1 cellular context compared by ENCODE assay signal in the genomic region with DNA sequence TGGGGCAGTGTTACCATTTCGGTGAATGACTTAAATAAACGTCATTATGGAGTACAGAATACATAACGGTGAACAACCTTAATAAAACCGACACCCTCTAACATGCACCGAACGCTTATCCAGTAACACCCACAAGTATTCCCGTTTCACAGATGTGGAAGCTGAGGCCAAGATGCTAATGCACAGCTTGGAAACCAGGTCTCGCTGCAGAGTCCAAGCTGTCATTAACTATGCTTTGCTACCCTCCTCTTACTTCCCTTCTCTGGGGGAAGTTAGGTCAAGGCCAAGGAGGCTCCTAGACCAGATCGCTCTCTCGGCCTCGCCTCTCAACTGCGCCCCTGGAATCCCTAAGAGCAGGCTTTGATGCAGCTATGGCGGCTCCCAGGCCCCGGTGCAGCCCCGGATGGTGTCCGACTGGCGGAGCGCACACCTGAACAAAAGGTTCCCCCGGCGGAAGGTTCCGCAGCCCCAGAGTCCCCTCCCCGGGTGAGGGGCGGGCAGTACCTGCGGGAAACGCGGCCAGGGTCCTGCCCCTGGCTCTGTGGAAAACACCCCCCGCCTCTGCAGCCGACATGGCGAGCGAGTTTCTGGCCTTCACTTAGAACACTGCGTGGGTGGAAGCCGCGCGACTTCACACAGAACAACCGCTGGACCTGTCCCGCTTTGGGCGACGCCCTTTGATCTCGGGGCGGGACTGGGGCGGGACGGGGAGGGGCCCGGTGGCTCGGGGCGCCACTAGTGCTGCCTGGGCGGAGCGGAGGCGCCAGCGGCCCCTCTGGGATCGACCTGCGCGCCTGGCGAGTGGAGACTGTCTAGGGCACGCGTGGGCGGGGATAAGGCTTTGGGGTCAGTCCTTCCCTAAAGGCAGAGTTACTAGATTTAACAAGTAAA.
TF ChIP-seq lines count a peak whose summit lies in the region.

A gene with protein sequence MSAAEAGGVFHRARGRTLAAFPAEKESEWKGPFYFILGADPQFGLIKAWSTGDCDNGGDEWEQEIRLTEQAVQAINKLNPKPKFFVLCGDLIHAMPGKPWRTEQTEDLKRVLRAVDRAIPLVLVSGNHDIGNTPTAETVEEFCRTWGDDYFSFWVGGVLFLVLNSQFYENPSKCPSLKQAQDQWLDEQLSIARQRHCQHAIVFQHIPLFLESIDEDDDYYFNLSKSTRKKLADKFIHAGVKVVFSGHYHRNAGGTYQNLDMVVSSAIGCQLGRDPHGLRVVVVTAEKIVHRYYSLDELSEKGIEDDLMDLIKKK (minus strand): TSS at position 685 of the 891 bp plus-strand sequence. CDS start 111 bp downstream, at position 574.

TF ChIP-seq in K562, 482 proteins besides CTCF, POLR2A, EP300 and RAD21 (continued from another document and continues in another):
- TF ChIP-seq RBM15 (IDR thresholded peaks at IDR 0.05; ENCODE audit: insufficient read depth, low read length) (no peak), ZNF717 (CRISPR knock-in tag; IDR thresholded peaks at IDR 0.05) (no peak), GABPA (tag; conservative IDR thresholded peaks at IDR 0.05; ENCODE audit: low read depth) (peak; percentile 94), ZNF785 (CRISPR knock-in tag; IDR thresholded peaks at IDR 0.05) (no peak), FOXJ3 (CRISPR knock-in tag; IDR thresholded peaks at IDR 0.05) (no peak), ZNF23 (CRISPR knock-in tag; IDR thresholded peaks at IDR 0.05) (no peak), TCF7 (IDR thresholded peaks at IDR 0.05; ENCODE audit: borderline replicate concordance) (peak; percentile 36), ZNF124 (CRISPR knock-in tag; IDR thresholded peaks at IDR 0.05) (0 out of 2 replicates have a peak, but pooled peaks have one; percentile 56), CSDE1 (IDR thresholded peaks at IDR 0.05) (peak in 1 of 2 experiments; percentile 32; a peak in 1 of 4 replicates), MTA3 (IDR thresholded peaks at IDR 0.05; ENCODE audit: borderline replicate concordance) (peak; percentile 88), MYNN (IDR thresholded peaks at IDR 0.05) (peak; percentile 11; the same call in 1 of the 2 replicates), MYNN (CRISPR knock-in tag; IDR thresholded peaks at IDR 0.05) (no peak), SRSF7 (optimal IDR thresholded peaks at IDR 0.05; ENCODE audit: low read depth, low read length) (no peak), BCOR (IDR thresholded peaks at IDR 0.05) (peak; percentile 100), NR2C2 (CRISPR knock-in tag; IDR thresholded peaks at IDR 0.05) (peak; percentile 79), NR2C2 (tag; IDR thresholded peaks at IDR 0.05) (peak; percentile 97), FOXK2 (conservative IDR thresholded peaks at IDR 0.05 in 1 of 2, IDR thresholded peaks at IDR 0.05 in 1 of 2; ENCODE audit: low read depth in 2 of 2) (peak; percentile 64; a peak in 3 of 4 replicates), HNRNPL (IDR thresholded peaks at IDR 0.05; ENCODE audit: low read depth, low read length) (no peak), CBX3 (IDR thresholded peaks at IDR 0.05; ENCODE audit: borderline replicate concordance in 1 of 2, low read length in 2 of 2) (peak in 1 of 2 experiments; percentile 60; a peak in 1 of 3 replicates), PHB2 (IDR thresholded peaks at IDR 0.05; ENCODE audit: low read depth) (no peak), ZNF780A (CRISPR knock-in tag; IDR thresholded peaks at IDR 0.05) (no peak), TSC22D4 (tag; IDR thresholded peaks at IDR 0.05) (no peak), GABPB2 (CRISPR knock-in tag; conservative IDR thresholded peaks at IDR 0.05) (no peak), RBM17 (IDR thresholded peaks at IDR 0.05; ENCODE audit: borderline replicate concordance, low read depth, low read length) (no peak)
- TF ChIP-seq, protein P1, sequence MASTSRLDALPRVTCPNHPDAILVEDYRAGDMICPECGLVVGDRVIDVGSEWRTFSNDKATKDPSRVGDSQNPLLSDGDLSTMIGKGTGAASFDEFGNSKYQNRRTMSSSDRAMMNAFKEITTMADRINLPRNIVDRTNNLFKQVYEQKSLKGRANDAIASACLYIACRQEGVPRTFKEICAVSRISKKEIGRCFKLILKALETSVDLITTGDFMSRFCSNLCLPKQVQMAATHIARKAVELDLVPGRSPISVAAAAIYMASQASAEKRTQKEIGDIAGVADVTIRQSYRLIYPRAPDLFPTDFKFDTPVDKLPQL (IDR thresholded peaks at IDR 0.05; ENCODE audit: extremely low read depth, insufficient read length), result no peak
- TF ChIP-seq, protein P2, sequence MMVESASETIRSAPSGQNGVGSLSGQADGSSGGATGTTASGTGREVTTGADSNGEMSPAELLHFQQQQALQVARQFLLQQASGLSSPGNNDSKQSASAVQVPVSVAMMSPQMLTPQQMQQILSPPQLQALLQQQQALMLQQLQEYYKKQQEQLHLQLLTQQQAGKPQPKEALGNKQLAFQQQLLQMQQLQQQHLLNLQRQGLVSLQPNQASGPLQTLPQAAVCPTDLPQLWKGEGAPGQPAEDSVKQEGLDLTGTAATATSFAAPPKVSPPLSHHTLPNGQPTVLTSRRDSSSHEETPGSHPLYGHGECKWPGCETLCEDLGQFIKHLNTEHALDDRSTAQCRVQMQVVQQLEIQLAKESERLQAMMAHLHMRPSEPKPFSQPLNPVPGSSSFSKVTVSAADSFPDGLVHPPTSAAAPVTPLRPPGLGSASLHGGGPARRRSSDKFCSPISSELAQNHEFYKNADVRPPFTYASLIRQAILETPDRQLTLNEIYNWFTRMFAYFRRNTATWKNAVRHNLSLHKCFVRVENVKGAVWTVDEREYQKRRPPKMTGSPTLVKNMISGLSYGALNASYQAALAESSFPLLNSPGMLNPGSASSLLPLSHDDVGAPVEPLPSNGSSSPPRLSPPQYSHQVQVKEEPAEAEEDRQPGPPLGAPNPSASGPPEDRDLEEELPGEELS (CRISPR knock-in tag; IDR thresholded peaks at IDR 0.05; ENCODE audit: borderline replicate concordance), result no peak
- TF ChIP-seq, protein P3, sequence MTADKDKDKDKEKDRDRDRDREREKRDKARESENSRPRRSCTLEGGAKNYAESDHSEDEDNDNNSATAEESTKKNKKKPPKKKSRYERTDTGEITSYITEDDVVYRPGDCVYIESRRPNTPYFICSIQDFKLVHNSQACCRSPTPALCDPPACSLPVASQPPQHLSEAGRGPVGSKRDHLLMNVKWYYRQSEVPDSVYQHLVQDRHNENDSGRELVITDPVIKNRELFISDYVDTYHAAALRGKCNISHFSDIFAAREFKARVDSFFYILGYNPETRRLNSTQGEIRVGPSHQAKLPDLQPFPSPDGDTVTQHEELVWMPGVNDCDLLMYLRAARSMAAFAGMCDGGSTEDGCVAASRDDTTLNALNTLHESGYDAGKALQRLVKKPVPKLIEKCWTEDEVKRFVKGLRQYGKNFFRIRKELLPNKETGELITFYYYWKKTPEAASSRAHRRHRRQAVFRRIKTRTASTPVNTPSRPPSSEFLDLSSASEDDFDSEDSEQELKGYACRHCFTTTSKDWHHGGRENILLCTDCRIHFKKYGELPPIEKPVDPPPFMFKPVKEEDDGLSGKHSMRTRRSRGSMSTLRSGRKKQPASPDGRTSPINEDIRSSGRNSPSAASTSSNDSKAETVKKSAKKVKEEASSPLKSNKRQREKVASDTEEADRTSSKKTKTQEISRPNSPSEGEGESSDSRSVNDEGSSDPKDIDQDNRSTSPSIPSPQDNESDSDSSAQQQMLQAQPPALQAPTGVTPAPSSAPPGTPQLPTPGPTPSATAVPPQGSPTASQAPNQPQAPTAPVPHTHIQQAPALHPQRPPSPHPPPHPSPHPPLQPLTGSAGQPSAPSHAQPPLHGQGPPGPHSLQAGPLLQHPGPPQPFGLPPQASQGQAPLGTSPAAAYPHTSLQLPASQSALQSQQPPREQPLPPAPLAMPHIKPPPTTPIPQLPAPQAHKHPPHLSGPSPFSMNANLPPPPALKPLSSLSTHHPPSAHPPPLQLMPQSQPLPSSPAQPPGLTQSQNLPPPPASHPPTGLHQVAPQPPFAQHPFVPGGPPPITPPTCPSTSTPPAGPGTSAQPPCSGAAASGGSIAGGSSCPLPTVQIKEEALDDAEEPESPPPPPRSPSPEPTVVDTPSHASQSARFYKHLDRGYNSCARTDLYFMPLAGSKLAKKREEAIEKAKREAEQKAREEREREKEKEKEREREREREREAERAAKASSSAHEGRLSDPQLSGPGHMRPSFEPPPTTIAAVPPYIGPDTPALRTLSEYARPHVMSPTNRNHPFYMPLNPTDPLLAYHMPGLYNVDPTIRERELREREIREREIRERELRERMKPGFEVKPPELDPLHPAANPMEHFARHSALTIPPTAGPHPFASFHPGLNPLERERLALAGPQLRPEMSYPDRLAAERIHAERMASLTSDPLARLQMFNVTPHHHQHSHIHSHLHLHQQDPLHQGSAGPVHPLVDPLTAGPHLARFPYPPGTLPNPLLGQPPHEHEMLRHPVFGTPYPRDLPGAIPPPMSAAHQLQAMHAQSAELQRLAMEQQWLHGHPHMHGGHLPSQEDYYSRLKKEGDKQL (CRISPR knock-in tag; IDR thresholded peaks at IDR 0.05; ENCODE audit: borderline replicate concordance), result no peak
- TF ChIP-seq, protein P4, sequence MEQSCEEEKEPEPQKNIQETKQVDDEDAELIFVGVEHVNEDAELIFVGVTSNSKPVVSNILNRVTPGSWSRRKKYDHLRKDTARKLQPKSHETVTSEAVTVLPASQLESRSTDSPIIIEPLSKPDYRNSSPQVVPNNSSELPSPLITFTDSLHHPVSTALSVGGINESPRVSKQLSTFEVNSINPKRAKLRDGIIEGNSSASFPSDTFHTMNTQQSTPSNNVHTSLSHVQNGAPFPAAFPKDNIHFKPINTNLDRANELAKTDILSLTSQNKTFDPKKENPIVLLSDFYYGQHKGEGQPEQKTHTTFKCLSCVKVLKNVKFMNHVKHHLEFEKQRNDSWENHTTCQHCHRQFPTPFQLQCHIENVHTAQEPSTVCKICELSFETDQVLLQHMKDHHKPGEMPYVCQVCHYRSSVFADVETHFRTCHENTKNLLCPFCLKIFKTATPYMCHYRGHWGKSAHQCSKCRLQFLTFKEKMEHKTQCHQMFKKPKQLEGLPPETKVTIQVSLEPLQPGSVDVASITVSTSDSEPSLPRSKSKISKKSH (CRISPR knock-in tag; IDR thresholded peaks at IDR 0.05), result no peak
- TF ChIP-seq, protein P5, sequence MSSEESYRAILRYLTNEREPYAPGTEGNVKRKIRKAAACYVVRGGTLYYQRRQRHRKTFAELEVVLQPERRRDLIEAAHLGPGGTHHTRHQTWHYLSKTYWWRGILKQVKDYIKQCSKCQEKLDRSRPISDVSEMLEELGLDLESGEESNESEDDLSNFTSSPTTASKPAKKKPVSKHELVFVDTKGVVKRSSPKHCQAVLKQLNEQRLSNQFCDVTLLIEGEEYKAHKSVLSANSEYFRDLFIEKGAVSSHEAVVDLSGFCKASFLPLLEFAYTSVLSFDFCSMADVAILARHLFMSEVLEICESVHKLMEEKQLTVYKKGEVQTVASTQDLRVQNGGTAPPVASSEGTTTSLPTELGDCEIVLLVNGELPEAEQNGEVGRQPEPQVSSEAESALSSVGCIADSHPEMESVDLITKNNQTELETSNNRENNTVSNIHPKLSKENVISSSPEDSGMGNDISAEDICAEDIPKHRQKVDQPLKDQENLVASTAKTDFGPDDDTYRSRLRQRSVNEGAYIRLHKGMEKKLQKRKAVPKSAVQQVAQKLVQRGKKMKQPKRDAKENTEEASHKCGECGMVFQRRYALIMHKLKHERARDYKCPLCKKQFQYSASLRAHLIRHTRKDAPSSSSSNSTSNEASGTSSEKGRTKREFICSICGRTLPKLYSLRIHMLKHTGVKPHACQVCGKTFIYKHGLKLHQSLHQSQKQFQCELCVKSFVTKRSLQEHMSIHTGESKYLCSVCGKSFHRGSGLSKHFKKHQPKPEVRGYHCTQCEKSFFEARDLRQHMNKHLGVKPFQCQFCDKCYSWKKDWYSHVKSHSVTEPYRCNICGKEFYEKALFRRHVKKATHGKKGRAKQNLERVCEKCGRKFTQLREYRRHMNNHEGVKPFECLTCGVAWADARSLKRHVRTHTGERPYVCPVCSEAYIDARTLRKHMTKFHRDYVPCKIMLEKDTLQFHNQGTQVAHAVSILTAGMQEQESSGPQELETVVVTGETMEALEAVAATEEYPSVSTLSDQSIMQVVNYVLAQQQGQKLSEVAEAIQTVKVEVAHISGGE (CRISPR knock-in tag; IDR thresholded peaks at IDR 0.05), result peak; percentile 97 to 100 (median 100)
- TF ChIP-seq, protein P6, sequence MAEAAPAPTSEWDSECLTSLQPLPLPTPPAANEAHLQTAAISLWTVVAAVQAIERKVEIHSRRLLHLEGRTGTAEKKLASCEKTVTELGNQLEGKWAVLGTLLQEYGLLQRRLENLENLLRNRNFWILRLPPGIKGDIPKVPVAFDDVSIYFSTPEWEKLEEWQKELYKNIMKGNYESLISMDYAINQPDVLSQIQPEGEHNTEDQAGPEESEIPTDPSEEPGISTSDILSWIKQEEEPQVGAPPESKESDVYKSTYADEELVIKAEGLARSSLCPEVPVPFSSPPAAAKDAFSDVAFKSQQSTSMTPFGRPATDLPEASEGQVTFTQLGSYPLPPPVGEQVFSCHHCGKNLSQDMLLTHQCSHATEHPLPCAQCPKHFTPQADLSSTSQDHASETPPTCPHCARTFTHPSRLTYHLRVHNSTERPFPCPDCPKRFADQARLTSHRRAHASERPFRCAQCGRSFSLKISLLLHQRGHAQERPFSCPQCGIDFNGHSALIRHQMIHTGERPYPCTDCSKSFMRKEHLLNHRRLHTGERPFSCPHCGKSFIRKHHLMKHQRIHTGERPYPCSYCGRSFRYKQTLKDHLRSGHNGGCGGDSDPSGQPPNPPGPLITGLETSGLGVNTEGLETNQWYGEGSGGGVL (CRISPR knock-in tag; IDR thresholded peaks at IDR 0.05), result no peak
- TF ChIP-seq, protein P7, sequence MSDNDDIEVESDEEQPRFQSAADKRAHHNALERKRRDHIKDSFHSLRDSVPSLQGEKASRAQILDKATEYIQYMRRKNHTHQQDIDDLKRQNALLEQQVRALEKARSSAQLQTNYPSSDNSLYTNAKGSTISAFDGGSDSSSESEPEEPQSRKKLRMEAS (CRISPR knock-in tag; IDR thresholded peaks at IDR 0.05), result peak; percentile 54
- TF ChIP-seq, protein P8, sequence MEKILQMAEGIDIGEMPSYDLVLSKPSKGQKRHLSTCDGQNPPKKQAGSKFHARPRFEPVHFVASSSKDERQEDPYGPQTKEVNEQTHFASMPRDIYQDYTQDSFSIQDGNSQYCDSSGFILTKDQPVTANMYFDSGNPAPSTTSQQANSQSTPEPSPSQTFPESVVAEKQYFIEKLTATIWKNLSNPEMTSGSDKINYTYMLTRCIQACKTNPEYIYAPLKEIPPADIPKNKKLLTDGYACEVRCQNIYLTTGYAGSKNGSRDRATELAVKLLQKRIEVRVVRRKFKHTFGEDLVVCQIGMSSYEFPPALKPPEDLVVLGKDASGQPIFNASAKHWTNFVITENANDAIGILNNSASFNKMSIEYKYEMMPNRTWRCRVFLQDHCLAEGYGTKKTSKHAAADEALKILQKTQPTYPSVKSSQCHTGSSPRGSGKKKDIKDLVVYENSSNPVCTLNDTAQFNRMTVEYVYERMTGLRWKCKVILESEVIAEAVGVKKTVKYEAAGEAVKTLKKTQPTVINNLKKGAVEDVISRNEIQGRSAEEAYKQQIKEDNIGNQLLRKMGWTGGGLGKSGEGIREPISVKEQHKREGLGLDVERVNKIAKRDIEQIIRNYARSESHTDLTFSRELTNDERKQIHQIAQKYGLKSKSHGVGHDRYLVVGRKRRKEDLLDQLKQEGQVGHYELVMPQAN (IDR thresholded peaks at IDR 0.05; ENCODE audit: borderline replicate concordance), result peak; percentile 26; the same call in 1 of the 2 replicates
- TF ChIP-seq, protein P9, sequence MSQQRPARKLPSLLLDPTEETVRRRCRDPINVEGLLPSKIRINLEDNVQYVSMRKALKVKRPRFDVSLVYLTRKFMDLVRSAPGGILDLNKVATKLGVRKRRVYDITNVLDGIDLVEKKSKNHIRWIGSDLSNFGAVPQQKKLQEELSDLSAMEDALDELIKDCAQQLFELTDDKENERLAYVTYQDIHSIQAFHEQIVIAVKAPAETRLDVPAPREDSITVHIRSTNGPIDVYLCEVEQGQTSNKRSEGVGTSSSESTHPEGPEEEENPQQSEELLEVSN (IDR thresholded peaks at IDR 0.05; ENCODE audit: borderline replicate concordance in 1 of 2, extremely low read depth in 1 of 2, insufficient read depth in 1 of 2, insufficient read length in 1 of 2, low read depth in 1 of 2, low read length in 1 of 2, poor library complexity in 1 of 2, severe bottlenecking in 1 of 2), result peak in 1 of 2 experiments; percentile 16
